ENCODE assay signal across 1 cellular context in the genomic region with DNA sequence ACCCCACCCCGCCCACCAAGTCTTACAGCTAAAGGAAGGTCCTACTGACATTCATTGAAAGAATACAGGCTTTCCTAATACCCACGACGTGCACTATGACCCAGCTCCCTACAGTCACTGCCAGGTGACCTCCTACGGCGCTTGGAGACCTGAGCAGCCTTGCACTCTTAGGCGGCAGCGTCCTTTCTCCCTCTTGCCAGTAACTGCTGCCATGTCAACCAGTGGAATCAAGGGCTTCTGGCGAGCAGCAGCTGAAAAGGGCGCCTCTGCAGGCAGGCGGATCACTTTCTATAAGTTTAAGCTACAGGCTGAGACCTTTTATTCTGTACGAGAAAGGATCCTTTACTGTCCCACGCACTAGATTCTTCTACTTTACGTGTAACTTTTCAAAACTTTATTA.
TF ChIP-seq lines count a peak whose summit lies in the region.

No MANE protein-coding gene starts in this region.

TF ChIP-seq in SK-N-SH, 30 proteins besides CTCF, POLR2A, EP300 and RAD21 (continued from another document):
- TF ChIP-seq MXI1 (IDR thresholded peaks at IDR 0.05; ENCODE audit: low read depth, low read length) (no peak), GATA2 (CRISPR knock-in tag; IDR thresholded peaks at IDR 0.05) (no peak), SMC3 (IDR thresholded peaks at IDR 0.05; ENCODE audit: low read depth, low read length) (no peak)
- TF ChIP-seq, protein P1, sequence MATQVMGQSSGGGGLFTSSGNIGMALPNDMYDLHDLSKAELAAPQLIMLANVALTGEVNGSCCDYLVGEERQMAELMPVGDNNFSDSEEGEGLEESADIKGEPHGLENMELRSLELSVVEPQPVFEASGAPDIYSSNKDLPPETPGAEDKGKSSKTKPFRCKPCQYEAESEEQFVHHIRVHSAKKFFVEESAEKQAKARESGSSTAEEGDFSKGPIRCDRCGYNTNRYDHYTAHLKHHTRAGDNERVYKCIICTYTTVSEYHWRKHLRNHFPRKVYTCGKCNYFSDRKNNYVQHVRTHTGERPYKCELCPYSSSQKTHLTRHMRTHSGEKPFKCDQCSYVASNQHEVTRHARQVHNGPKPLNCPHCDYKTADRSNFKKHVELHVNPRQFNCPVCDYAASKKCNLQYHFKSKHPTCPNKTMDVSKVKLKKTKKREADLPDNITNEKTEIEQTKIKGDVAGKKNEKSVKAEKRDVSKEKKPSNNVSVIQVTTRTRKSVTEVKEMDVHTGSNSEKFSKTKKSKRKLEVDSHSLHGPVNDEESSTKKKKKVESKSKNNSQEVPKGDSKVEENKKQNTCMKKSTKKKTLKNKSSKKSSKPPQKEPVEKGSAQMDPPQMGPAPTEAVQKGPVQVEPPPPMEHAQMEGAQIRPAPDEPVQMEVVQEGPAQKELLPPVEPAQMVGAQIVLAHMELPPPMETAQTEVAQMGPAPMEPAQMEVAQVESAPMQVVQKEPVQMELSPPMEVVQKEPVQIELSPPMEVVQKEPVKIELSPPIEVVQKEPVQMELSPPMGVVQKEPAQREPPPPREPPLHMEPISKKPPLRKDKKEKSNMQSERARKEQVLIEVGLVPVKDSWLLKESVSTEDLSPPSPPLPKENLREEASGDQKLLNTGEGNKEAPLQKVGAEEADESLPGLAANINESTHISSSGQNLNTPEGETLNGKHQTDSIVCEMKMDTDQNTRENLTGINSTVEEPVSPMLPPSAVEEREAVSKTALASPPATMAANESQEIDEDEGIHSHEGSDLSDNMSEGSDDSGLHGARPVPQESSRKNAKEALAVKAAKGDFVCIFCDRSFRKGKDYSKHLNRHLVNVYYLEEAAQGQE (IDR thresholded peaks at IDR 0.05; ENCODE audit: low read depth, low read length) = no peak
